ENCODE assay signal across 9 cellular contexts in genomic region chr14:61476737-61477410, GRCh38.
DNase-seq lines count a peak whose midpoint lies in the region; ATAC-seq, FAIRE-seq and TF ChIP-seq lines count a peak whose summit lies in the region.
"Had no signal": no experiment of that assay in that cellular context is flagged by ENCODE, and none has a peak within 500 bp of the region (broad histone marks: within the 10 kb centered on the region; RNA-seq: fewer than 3 reads in every experiment).

No MANE protein-coding gene starts in this region.

- FAIRE-seq in GM12892 (lab: Jason Lieb, UNC): no peak

- TF ChIP-seq POLR2A in GM12892 (IDR thresholded peaks at IDR 0.05; ENCODE audit: low read depth, low read length): no peak

- intact Hi-C loops in heart right ventricle (cut with DNase I): loop anchor here in 9 of 10 donors (2.0 to 10.0 kb wide), 13 partner anchors 35 to 275 kb away; partner anchors contain the start of gene HIF1A (in 3 of the 9)

- no peaks in the 10 kb centered on the region for H3K9me3 ChIP-seq in heart right ventricle

- peaks cover 23 to 95% (median 77%) of the 10 kb centered on the region in 9 donors for H3K4me1 ChIP-seq in heart right ventricle

- WGBS in heart right ventricle, 2 donors: 6 to 8% methylated on average over 6 of the region's 6 CpGs

- H3K27ac ChIP-seq in heart right ventricle: peak overlapping the region; percentile 74 to 97 (median 87)
- H3K27ac ChIP-seq: KMS-11 had no signal

- peak overlapping the region in 5 of 10 donors; percentile 0 to 20 (median 5) for H3K4me3 ChIP-seq in heart right ventricle
- H3K4me3 ChIP-seq in skeletal muscle cell (ENCODE audit: low read depth, low read length): peak overlapping the region; percentile 8

- POLR2A ChIA-PET in GM10248 (lab: Yijun Ruan, JAX): no interaction called here

- CTCF ChIA-PET in GM10248 (lab: Yijun Ruan, JAX): interaction anchor here (0.9 to 4.1 kb wide), 17 partner anchors 7 to 384 kb away, joined by 3 to 42 read pairs (median 4); no protein-coding TSS in a partner anchor

- no peaks in the 10 kb centered on the region for H3K27me3 ChIP-seq in heart right ventricle

- H3K36me3 ChIP-seq in heart right ventricle: peaks cover 0 to 14% (median 0%) of the 10 kb centered on the region in 9 donors

- TF ChIP-seq CTCF in GM10266 (IDR thresholded peaks at IDR 0.05; ENCODE audit: control insufficient read depth, insufficient read depth, low read depth, missing control alignments) (no peak), heart right ventricle (IDR thresholded peaks at IDR 0.05) (no peak), GM10248 (IDR thresholded peaks at IDR 0.05; ENCODE audit: control extremely low read depth, extremely low read depth, low read depth, missing control alignments) (no peak)

- DNase-seq in GM10266 (ENCODE audit: extremely low spot score) (peak; percentile 26), OCI-M1 (lab: John Stamatoyannopoulos, UW) (peak; percentile 84), heart right ventricle (peak in 1 of 2 donors; percentile 72), skeletal muscle cell (ENCODE audit: low read depth) (peak; percentile 95), DMS79 (lab: John Stamatoyannopoulos, UW) (no peak), GM10248 (ENCODE audit: extremely low spot score) (no peak), GM12892 (ENCODE audit: insufficient read length) (no peak)
- DNase-seq in activated naive CD4-positive, alpha-beta T cell treated with anti-CD3 and anti-CD28 coated beads, Interleukin-2, amount 50 U/mL, for 16 hours: peak; percentile 37

- peak; percentile 55 to 90 (median 80) for ATAC-seq in heart right ventricle

Comparison
In these comparisons a context has a peak if more than half of its experiments do, and no peak if none do; other contexts are left out.
1. DNase-seq: peak in GM10266 (single experiment), OCI-M1 (single experiment), activated naive CD4-positive, alpha-beta T cell treated with anti-CD3 and anti-CD28 coated beads, Interleukin-2, amount 50 U/mL, for 16 hours (single experiment) and skeletal muscle cell (single experiment); none in DMS79 (single experiment), GM10248 (single experiment) and GM12892 (single experiment).